ENCODE assay signal across 14 cellular contexts in genomic region chr1:10761503-10762152, GRCh38. TPM values are rescaled to one million over a fixed set of nuclear protein-coding genes. Genes with fewer than 3 reads are reported as not detected.
DNase-seq lines count a peak whose midpoint lies in the region; TF ChIP-seq lines count a peak whose summit lies in the region.
"Had no signal": no experiment of that assay in that cellular context is flagged by ENCODE, and none has a peak within 500 bp of the region (broad histone marks: within the 10 kb centered on the region; RNA-seq: fewer than 3 reads in every experiment).

No MANE protein-coding gene starts in this region.

- DNase-seq in DMS53 (lab: John Stamatoyannopoulos, UW) = peak; percentile 78
- DNase-seq in DMS53 treated with DMSO at 0.1 percent for 48 hours (lab: John Stamatoyannopoulos, UW; ENCODE audit: unreplicated experiment) = no peak
- DNase-seq in fibroblast of pulmonary artery (ENCODE audit: low read depth) = peak; percentile 9
- peak; percentile 70 for DNase-seq in ureter (ENCODE audit: low spot score)
- DNase-seq in activated CD8-positive, alpha-beta memory T cell treated with anti-CD3 and anti-CD28 coated beads, Interleukin-2, amount 50 U/mL, for 4 hours = no peak
- DNase-seq in pons (ENCODE audit: low spot score) = no peak
- DNase-seq in ecto neural progenitor cell (ENCODE audit: low spot score) = no peak
- DNase-seq: 8988T; effector CD8-positive, alpha-beta T cell; midbrain; NCI-H446 treated with DMSO at 0.1 percent for 48 hours; SHP77; testis had no signal

- no peaks in the 10 kb centered on the region for H3K9me3 ChIP-seq in mucosa of stomach (ENCODE audit: control insufficient read depth, low read length)
- H3K9me3 ChIP-seq: testis had no signal

- no peaks in the 10 kb centered on the region for H3K36me3 ChIP-seq in mucosa of stomach (ENCODE audit: control insufficient read depth, insufficient read depth, low read length)

- H3K27me3 ChIP-seq in mucosa of stomach (ENCODE audit: control insufficient read depth, insufficient read depth, low read length) = no peaks in the 10 kb centered on the region
- H3K27me3 ChIP-seq: testis had no signal

- peaks cover 96% of the 10 kb centered on the region for H3K4me1 ChIP-seq in mucosa of stomach (ENCODE audit: control insufficient read depth, insufficient read depth, low read length)
- H3K4me1 ChIP-seq: testis had no signal

- H3K4me3 ChIP-seq in fibroblast of pulmonary artery (replicated peaks; ENCODE audit: low read depth, low read length) (no peak overlapping the region), mucosa of stomach (ENCODE audit: low read length) (no peak overlapping the region)
- H3K4me3 ChIP-seq: testis had no signal

- TF ChIP-seq CTCF in fibroblast of pulmonary artery (IDR thresholded peaks at IDR 0.05; ENCODE audit: low read length, missing control alignments) = no peak

- peak overlapping the region; percentile 61 for H3K9ac ChIP-seq in mucosa of stomach (ENCODE audit: low read length)

RNA-seq across cellular contexts. Expression of gene CASZ1, which starts 34.8 kb away (rescaled TPM):
- 76.8 TPM for total RNA-seq in ureter

Comparison
In these comparisons a context has a peak if more than half of its experiments do, and no peak if none do; other contexts are left out.
1. DNase-seq: peak in DMS53 (single experiment), fibroblast of pulmonary artery (single experiment) and ureter (single experiment); none in DMS53 treated with DMSO at 0.1 percent for 48 hours (single experiment), activated CD8-positive, alpha-beta memory T cell treated with anti-CD3 and anti-CD28 coated beads, Interleukin-2, amount 50 U/mL, for 4 hours (single experiment), pons (single experiment) and ecto neural progenitor cell (single experiment).